ENCODE assay signal across 10 cellular contexts in genomic region chr2:152573168-152573567, GRCh38.
A peak's percentile ranks its signal among the peaks of the same experiment; 100 is the strongest.
DNase-seq lines count a peak whose midpoint lies in the region; ATAC-seq and TF ChIP-seq lines count a peak whose summit lies in the region.
"Had no signal": no experiment of that assay in that cellular context is flagged by ENCODE, and none has a peak within 500 bp of the region (broad histone marks: within the 10 kb centered on the region; RNA-seq: fewer than 3 reads in every experiment).

No MANE protein-coding gene starts in this region.

- peaks cover 8% of the 10 kb centered on the region for H3K4me1 Mint-ChIP-seq in activated naive CD8-positive, alpha-beta T cell treated with anti-CD3 and anti-CD28 coated beads, Interleukin-2, amount 50 U/mL, for 24 hours

- no peaks in the 10 kb centered on the region for H3K36me3 Mint-ChIP-seq in activated naive CD8-positive, alpha-beta T cell treated with anti-CD3 and anti-CD28 coated beads, Interleukin-2, amount 50 U/mL, for 24 hours (ENCODE audit: low read depth)

- H3K27me3 ChIP-seq in MM.1S (replicated peaks; ENCODE audit: insufficient read depth, low read length), result no peaks in the 10 kb centered on the region

- peak overlapping the region; percentile 26; the same call in 1 of the 2 replicates for H3K27ac ChIP-seq in MM.1S (ENCODE audit: low read length)

- no peaks in the 10 kb centered on the region for H3K9me3 ChIP-seq in MM.1S (replicated peaks; ENCODE audit: insufficient read depth, low read length)

- no peak overlapping the region for H3K9ac ChIP-seq in MM.1S (ENCODE audit: low read length)

- no peaks in the 10 kb centered on the region for H3K36me3 ChIP-seq in MM.1S (replicated peaks; ENCODE audit: insufficient read depth, low read length)

- DNase-seq in MM.1S, result peak; percentile 87
- peak; percentile 28 for DNase-seq in activated naive CD8-positive, alpha-beta T cell treated with anti-CD3 and anti-CD28 coated beads, Interleukin-2, amount 50 U/mL, for 24 hours
- peak; percentile 22 for DNase-seq in midbrain (lab: John Stamatoyannopoulos, UW)
- no peak for DNase-seq in ecto neural progenitor cell (ENCODE audit: low spot score)
- DNase-seq in NCI-H510A (lab: John Stamatoyannopoulos, UW), result no peak
- DNase-seq in T-helper 9 cell, result no peak

- H3F3A ChIP-seq in MM.1S (ENCODE audit: insufficient read depth, low read length), result no peaks in the 10 kb centered on the region

- ATAC-seq in GM18502 (IDR thresholded peaks at IDR 0.05; ENCODE audit: poor library complexity, unreplicated experiment) (peak; percentile 97), GM21825 (IDR thresholded peaks at IDR 0.05; ENCODE audit: unreplicated experiment) (peak; percentile 91)
- peak; percentile 99 for ATAC-seq in activated naive CD8-positive, alpha-beta T cell treated with anti-CD3 and anti-CD28 coated beads, Interleukin-2, amount 50 U/mL, for 24 hours

- H3K4me1 ChIP-seq in MM.1S (ENCODE audit: low read length), result peaks cover 31% of the 10 kb centered on the region

- peak overlapping the region; percentile 37 for H3K27ac Mint-ChIP-seq in activated naive CD8-positive, alpha-beta T cell treated with anti-CD3 and anti-CD28 coated beads, Interleukin-2, amount 50 U/mL, for 24 hours
- H3K27ac Mint-ChIP-seq: nephron; T-helper 1 cell treated with Interleukin-12 subunit alpha and Interleukin-12 subunit beta and Interleukin-4 antibody, amounts not matched to agents 30 μg/mL and 1 μg/mL, for 36 hours had no signal

- no peak for TF ChIP-seq CTCF in MM.1S (IDR thresholded peaks at IDR 0.05; ENCODE audit: low read length)

- no peak overlapping the region for H3K4me3 ChIP-seq in MM.1S (ENCODE audit: low read length)

- H3K9me2 ChIP-seq in MM.1S (replicated peaks; ENCODE audit: insufficient read depth, low read length), result no peaks in the 10 kb centered on the region

- peak overlapping the region; percentile 23; the same call in 1 of the 2 replicates for H3K4me2 ChIP-seq in MM.1S (ENCODE audit: low read depth, low read length)

- H3K4me3 Mint-ChIP-seq in activated naive CD8-positive, alpha-beta T cell treated with anti-CD3 and anti-CD28 coated beads, Interleukin-2, amount 50 U/mL, for 24 hours, result no peak overlapping the region
- H3K4me3 Mint-ChIP-seq: nephron; T-helper 1 cell treated with Interleukin-12 subunit alpha and Interleukin-12 subunit beta and Interleukin-4 antibody, amounts not matched to agents 30 μg/mL and 1 μg/mL, for 36 hours had no signal

- peaks cover 10% of the 10 kb centered on the region for H3K27me3 Mint-ChIP-seq in activated naive CD8-positive, alpha-beta T cell treated with anti-CD3 and anti-CD28 coated beads, Interleukin-2, amount 50 U/mL, for 24 hours

- H2AFZ ChIP-seq in MM.1S (ENCODE audit: low read length), result no peak overlapping the region

- no peaks in the 10 kb centered on the region for H4K20me1 ChIP-seq in MM.1S (ENCODE audit: insufficient read depth, low read length)

- H3K9me3 Mint-ChIP-seq in activated naive CD8-positive, alpha-beta T cell treated with anti-CD3 and anti-CD28 coated beads, Interleukin-2, amount 50 U/mL, for 24 hours, result no peaks in the 10 kb centered on the region
- H3K9me3 Mint-ChIP-seq: nephron; T-helper 1 cell treated with Interleukin-12 subunit alpha and Interleukin-12 subunit beta and Interleukin-4 antibody, amounts not matched to agents 30 μg/mL and 1 μg/mL, for 36 hours had no signal

- no peaks in the 10 kb centered on the region for H3K79me2 ChIP-seq in MM.1S (ENCODE audit: low read length)

Comparison
In these comparisons a context has a peak if more than half of its experiments do, and no peak if none do; other contexts are left out.
1. DNase-seq: peak in MM.1S (single experiment), activated naive CD8-positive, alpha-beta T cell treated with anti-CD3 and anti-CD28 coated beads, Interleukin-2, amount 50 U/mL, for 24 hours (single experiment) and midbrain (single experiment); none in ecto neural progenitor cell (single experiment), NCI-H510A (single experiment) and T-helper 9 cell (single experiment).
2. Peak in every context shown above with its lines, with median percentiles within 50 percentile points of each other: ATAC-seq.